Comparison of ENCODE assay signal across 8 cellular contexts in genomic region chr6:140062042-140063041, GRCh38.
A peak's percentile ranks its signal among the peaks of the same experiment; 100 is the strongest.
DNase-seq lines count a peak whose midpoint lies in the region; ATAC-seq, FAIRE-seq and TF ChIP-seq lines count a peak whose summit lies in the region.

No MANE protein-coding gene starts in this region.

- POLR2A ChIA-PET in RWPE1 (lab: Yijun Ruan, JAX; ENCODE audit: low non-redundant PET), result no interaction called here

- no peak for FAIRE-seq in D721Med (lab: Jason Lieb, UNC)

- intact Hi-C loops in sciatic nerve (cut with DNase I), result no loop called here

- no peak for TF ChIP-seq CTCF in RWPE1 (conservative IDR thresholded peaks at IDR 0.05; ENCODE audit: low read depth)
- TF ChIP-seq CTCF in D721Med (IDR thresholded peaks at IDR 0.05; ENCODE audit: insufficient read depth, missing control alignments), result no peak

- CTCF ChIA-PET in RWPE1 (lab: Yijun Ruan, JAX), result no interaction called here

- DNase-seq in EH (ENCODE audit: low read depth) (peak; percentile 98), RWPE1 (ENCODE audit: low spot score) (peak; percentile 68), fibroblast of the conjunctiva (ENCODE audit: low read depth) (peak; percentile 93), sciatic nerve (ENCODE audit: low spot score) (peak; percentile 79), D721Med (ENCODE audit: insufficient read length, low spot score) (no peak)
- DNase-seq in activated effector memory CD4-positive, alpha-beta T cell treated with Interleukin-2 at 50 U/mL for 16 hours, result no peak

- ATAC-seq in sciatic nerve (peak; percentile 88), GM21381 (IDR thresholded peaks at IDR 0.05; ENCODE audit: unreplicated experiment) (no peak), HG02759 (IDR thresholded peaks at IDR 0.05; ENCODE audit: unreplicated experiment) (no peak)

- H3K27ac ChIP-seq in RWPE1, result no peak overlapping the region

Comparison
In these comparisons a context has a peak if more than half of its experiments do, and no peak if none do; other contexts are left out.
1. DNase-seq: peak in EH (single experiment), RWPE1 (single experiment), fibroblast of the conjunctiva (single experiment) and sciatic nerve (single experiment); none in D721Med (single experiment) and activated effector memory CD4-positive, alpha-beta T cell treated with Interleukin-2 at 50 U/mL for 16 hours (single experiment).